In genomic region chr5:33936381-33937016, GRCh38 we compare ENCODE assay signal across 10 cellular contexts. TPM values are rescaled to one million over a fixed set of nuclear protein-coding genes. Genes with fewer than 3 reads are reported as not detected.
A peak's percentile ranks its signal among the peaks of the same experiment; 100 is the strongest.
DNase-seq lines count a peak whose midpoint lies in the region; ATAC-seq, FAIRE-seq and TF ChIP-seq lines count a peak whose summit lies in the region.
"Had no signal": no experiment of that assay in that cellular context is flagged by ENCODE, and none has a peak within 500 bp of the region (broad histone marks: within the 10 kb centered on the region; RNA-seq: fewer than 3 reads in every experiment).

TSS of gene RXFP3 (plus strand) at chr5:33936386. CDS start at chr5:33936741, 355 bp downstream.

- peaks cover 27% of the 10 kb centered on the region for H3K27me3 ChIP-seq in bronchial epithelial cell (ENCODE audit: control insufficient read depth, insufficient read depth, low read length)
- peaks cover 37% of the 10 kb centered on the region for H3K27me3 ChIP-seq in keratinocyte (ENCODE audit: control insufficient read depth, extremely low read depth, insufficient read depth, low read length)
- peaks cover 31 to 41% (median 33%) of the 10 kb centered on the region in 5 donors for H3K27me3 ChIP-seq in subcutaneous abdominal adipose tissue (ENCODE audit: control insufficient read depth in 5 of 5, insufficient read depth in 4 of 5, low read length in 5 of 5)

- ATAC-seq in GM18861 (IDR thresholded peaks at IDR 0.05; ENCODE audit: unreplicated experiment), result no peak

- peak within 1 kb of the TSS; percentile 10 for H3K4me2 ChIP-seq in keratinocyte (ENCODE audit: control insufficient read depth, extremely low read depth, insufficient read depth, low read depth, low read length)

- dilution Hi-C loops in keratinocyte (cut with MboI; ENCODE audit: extremely low pct_ligation_motif_present, low sequenced_read_pairs), result loop anchor here (25.0 kb wide), 1 partner anchor 449 kb away; no protein-coding TSS in a partner anchor

- TF ChIP-seq CTCF in bronchial epithelial cell (IDR thresholded peaks at IDR 0.05; ENCODE audit: insufficient read depth, low read length, severe bottlenecking) (no peak), keratinocyte (optimal IDR thresholded peaks at IDR 0.05 in 1 of 3, IDR thresholded peaks at IDR 0.05 in 1 of 3, conservative IDR thresholded peaks at IDR 0.05 in 1 of 3; ENCODE audit: extremely low read depth in 1 of 3, insufficient read depth in 2 of 3, low read length in 3 of 3) (no peak)

- H4K20me1 ChIP-seq in keratinocyte (ENCODE audit: control insufficient read depth, extremely low read depth, insufficient read depth, low read length), result no peaks in the 10 kb centered on the region

- H3K9ac ChIP-seq in keratinocyte (ENCODE audit: control insufficient read depth, extremely low read depth, insufficient read depth, low read length) (no peak within 1 kb of the TSS), subcutaneous abdominal adipose tissue (ENCODE audit: low read length in 5 of 5) (no peak within 1 kb of the TSS)

- peak; percentile 37 for DNase-seq in DMS 273 (lab: John Stamatoyannopoulos, UW; ENCODE audit: unreplicated experiment)
- DNase-seq in DMS 273 treated with DMSO at 0.1 percent for 48 hours (lab: John Stamatoyannopoulos, UW), result no peak
- no peak for DNase-seq in bronchial epithelial cell (ENCODE audit: low read depth)
- DNase-seq in keratinocyte (ENCODE audit: low read depth, low spot score), result no peak
- no peak for DNase-seq in activated effector memory CD4-positive, alpha-beta T cell treated with Interleukin-2 at 50 U/mL for 16 hours
- DNase-seq in activated CD4-positive, alpha-beta T cell treated with anti-CD3 and anti-CD28 coated beads for 1 hour, result no peak

- H3K36me3 ChIP-seq in bronchial epithelial cell (ENCODE audit: control insufficient read depth, insufficient read depth, low read length) (no peaks in the 10 kb centered on the region), keratinocyte (ENCODE audit: control insufficient read depth in 2 of 2, extremely low read depth in 1 of 2, insufficient read depth in 2 of 2, low read length in 2 of 2) (no peaks in the 10 kb centered on the region), subcutaneous abdominal adipose tissue (ENCODE audit: control insufficient read depth in 5 of 5, insufficient read depth in 5 of 5, low read length in 5 of 5) (no peaks in the 10 kb centered on the region)

- FAIRE-seq in bronchial epithelial cell (lab: Jason Lieb, UNC), result no peak
- no peak for FAIRE-seq in keratinocyte (lab: Jason Lieb, UNC)

- H3K27ac ChIP-seq in keratinocyte (ENCODE audit: control insufficient read depth, insufficient read depth, low read length), result no peak within 1 kb of the TSS
- no peak within 1 kb of the TSS for H3K27ac ChIP-seq in subcutaneous abdominal adipose tissue (ENCODE audit: low read depth, low read length)
- H3K27ac ChIP-seq: 22Rv1 had no signal

- peak within 1 kb of the TSS; percentile 15 for H3K4me3 ChIP-seq in bronchial epithelial cell (ENCODE audit: low read depth, low read length)
- peak within 1 kb of the TSS in 2 of 3 experiments; percentile 1 to 4 for H3K4me3 ChIP-seq in keratinocyte (ENCODE audit: control insufficient read depth in 2 of 3, extremely low read depth in 1 of 3, insufficient read depth in 2 of 3, low read depth in 1 of 3, low read length in 3 of 3)
- peak within 1 kb of the TSS; percentile 50 to 68 (median 64) for H3K4me3 ChIP-seq in subcutaneous abdominal adipose tissue (ENCODE audit: low read depth in 1 of 5, low read length in 5 of 5)

- no peak within 1 kb of the TSS for H2AFZ ChIP-seq in keratinocyte (ENCODE audit: control insufficient read depth, low read length)

- H3K4me1 ChIP-seq in keratinocyte (ENCODE audit: control insufficient read depth, extremely low read depth, insufficient read depth, low read length) (no peaks in the 10 kb centered on the region), subcutaneous abdominal adipose tissue (ENCODE audit: control insufficient read depth in 5 of 5, insufficient read depth in 5 of 5, low read length in 5 of 5) (peaks cover 2 to 23% (median 16%) of the 10 kb centered on the region in 5 donors)

- H3K79me2 ChIP-seq in keratinocyte (ENCODE audit: control insufficient read depth, insufficient read depth, low read length), result no peaks in the 10 kb centered on the region

- H3K9me3 ChIP-seq in keratinocyte (ENCODE audit: control insufficient read depth, low read depth, low read length) (no peaks in the 10 kb centered on the region), subcutaneous abdominal adipose tissue (ENCODE audit: control insufficient read depth in 5 of 5, low read length in 5 of 5) (no peaks in the 10 kb centered on the region)

- H3K9me1 ChIP-seq in keratinocyte (ENCODE audit: control insufficient read depth, extremely low read depth, insufficient read depth, low read length), result no peaks in the 10 kb centered on the region

RNA-seq across cellular contexts. Expression of gene RXFP3, which starts in this region (rescaled TPM):
- total RNA-seq in bronchial epithelial cell, result not detected in 2 replicates
- not detected in 3 replicates for polyA plus RNA-seq in keratinocyte
- not detected for polyA plus RNA-seq in keratinocyte (2011; ENCODE audit: low read depth)
- not detected in 2 replicates for polyA plus RNA-seq in keratinocyte (2011; cell fraction: cytosol; rRNA removed)
- not detected in 2 replicates for polyA plus RNA-seq in keratinocyte (2011; cell fraction: nucleus; rRNA removed)
- not detected in 2 replicates for polyA plus RNA-seq in keratinocyte (2012; ENCODE audit: low replicate concordance)
- polyA minus RNA-seq in keratinocyte, result not detected in 3 replicates
- not detected for polyA minus RNA-seq in keratinocyte (2011; cell fraction: cytosol; rRNA and poly(A)+ RNA removed)
- not detected in 2 replicates for polyA minus RNA-seq in keratinocyte (2011; cell fraction: nucleus; rRNA and poly(A)+ RNA removed)
- total RNA-seq: subcutaneous adipose tissue had no signal

Comparison
In these comparisons a context has a peak if more than half of its experiments do, and no peak if none do; other contexts are left out.
1. H3K4me3 ChIP-seq: peak in every context shown above with its lines; median percentile 64 in subcutaneous abdominal adipose tissue; 15 in bronchial epithelial cell; 2 in keratinocyte.